ENCODE assay signal across 21 cellular contexts in genomic region chr15:68695061-68695595, GRCh38.
DNase-seq lines count a peak whose midpoint lies in the region; ATAC-seq and TF ChIP-seq lines count a peak whose summit lies in the region.
"Had no signal": no experiment of that assay in that cellular context is flagged by ENCODE, and none has a peak within 500 bp of the region (broad histone marks: within the 10 kb centered on the region; RNA-seq: fewer than 3 reads in every experiment).

No MANE protein-coding gene starts in this region.

- H3K9me3 Mint-ChIP-seq in brain = peaks cover 0 to 2% (median 0%) of the 10 kb centered on the region in 5 experiments
- H3K9me3 Mint-ChIP-seq in neural crest cell = no peaks in the 10 kb centered on the region

- ATAC-seq in T-helper 17 cell = no peak
- no peak for ATAC-seq in HG03025 (IDR thresholded peaks at IDR 0.05; ENCODE audit: low FRiP score, unreplicated experiment)

- peaks cover 9% of the 10 kb centered on the region for H3K4me1 Mint-ChIP-seq in T-helper 17 cell
- H3K4me1 Mint-ChIP-seq in brain = peaks cover 45% of the 10 kb centered on the region
- peaks cover 35% of the 10 kb centered on the region for H3K4me1 Mint-ChIP-seq in neural crest cell

- TF ChIP-seq CTCF in brain (conservative IDR thresholded peaks at IDR 0.05) (no peak), neural crest cell (conservative IDR thresholded peaks at IDR 0.05) (no peak)

- DNase-seq in T-helper 17 cell = no peak
- DNase-seq in neural crest cell (ENCODE audit: low read depth, low spot score) = no peak
- no peak for DNase-seq in medulla oblongata (ENCODE audit: extremely low spot score)
- DNase-seq in NCI-H1092 treated with DMSO at 0.1 percent for 48 hours (lab: John Stamatoyannopoulos, UW) = no peak
- no peak for DNase-seq in NCI-H748 (lab: John Stamatoyannopoulos, UW; ENCODE audit: unreplicated experiment)
- DNase-seq: Caco-2; CD4-positive, alpha-beta memory T cell; DMS 273 treated with DMSO at 0.1 percent for 48 hours; DMS79 treated with DMSO at 0.1 percent for 48 hours; HCEC 1CT; Kasumi-1; NCI-H1417; NCI-H1694 treated with DMSO at 0.1 percent for 48 hours; NCI-H2081 treated with DMSO at 0.1 percent for 48 hours; NCI-H2171 treated with DMSO at 0.1 percent for 48 hours; NCI-H446; NCI-H526 treated with DMSO at 0.1 percent for 48 hours; Peyer's patch; SJCRH30 had no signal

- peaks cover 31% of the 10 kb centered on the region for H3K27me3 Mint-ChIP-seq in T-helper 17 cell
- H3K27me3 Mint-ChIP-seq in brain = no peaks in the 10 kb centered on the region
- H3K27me3 Mint-ChIP-seq in neural crest cell (ENCODE audit: low read depth) = no peaks in the 10 kb centered on the region

- peaks cover 10% of the 10 kb centered on the region for H3K36me3 Mint-ChIP-seq in T-helper 17 cell (ENCODE audit: low read depth)
- H3K36me3 Mint-ChIP-seq in brain = peaks cover 18% of the 10 kb centered on the region
- peaks cover 14% of the 10 kb centered on the region for H3K36me3 Mint-ChIP-seq in neural crest cell (ENCODE audit: low read depth)
- H3K36me3 Mint-ChIP-seq: CD4-positive, alpha-beta memory T cell had no signal

- no peak overlapping the region for H3K4me3 Mint-ChIP-seq in T-helper 17 cell
- peak overlapping the region in 1 of 5 experiments; percentile 9 for H3K4me3 Mint-ChIP-seq in brain
- no peak overlapping the region for H3K4me3 Mint-ChIP-seq in neural crest cell
- H3K4me3 Mint-ChIP-seq: CD4-positive, alpha-beta memory T cell had no signal

- no peaks in the 10 kb centered on the region for H3K9me3 ChIP-seq in T-helper 17 cell (ENCODE audit: control insufficient read depth, low read length, poor library complexity, severe bottlenecking)
- H3K9me3 ChIP-seq: Caco-2, Peyer's patch, SJCRH30 had no signal

- H3K27ac Mint-ChIP-seq in T-helper 17 cell = peak overlapping the region; percentile 14
- H3K27ac Mint-ChIP-seq in brain = peak overlapping the region in 4 of 5 experiments; percentile 18 to 89 (median 66)
- peak overlapping the region; percentile 58 for H3K27ac Mint-ChIP-seq in neural crest cell (ENCODE audit: unreplicated experiment)

Comparison
In these comparisons a context has a peak if more than half of its experiments do, and no peak if none do; other contexts are left out.
1. H3K27ac Mint-ChIP-seq: peak in every context shown above with its lines; median percentile 66 in brain; 58 in neural crest cell; 14 in T-helper 17 cell.